ENCODE assay signal across 16 cellular contexts in genomic region chr7:25553580-25554274, GRCh38.
"Had no signal": no experiment of that assay in that cellular context is flagged by ENCODE, and none has a peak within 500 bp of the region (broad histone marks: within the 10 kb centered on the region; RNA-seq: fewer than 3 reads in every experiment).

No MANE protein-coding gene starts in this region.

- H3K27ac Mint-ChIP-seq: activated CD4-positive, alpha-beta T cell treated with anti-CD3 and anti-CD28 coated beads for 36 hours; activated naive CD4-positive, alpha-beta T cell treated with anti-CD3 and anti-CD28 coated beads, Interleukin-2, amount 50 U/mL, for 24 hours; effector memory CD8-positive, alpha-beta T cell; naive B cell had no signal

- ATAC-seq: activated CD4-positive, alpha-beta T cell treated with anti-CD3 and anti-CD28 coated beads for 36 hours; effector memory CD8-positive, alpha-beta T cell; mucosa of descending colon had no signal

- H3K27me3 ChIP-seq: neutrophil, pancreas, spleen, tibial nerve had no signal

- H3K4me3 ChIP-seq: left ventricle myocardium inferior, mucosa of descending colon, pancreas, spleen, tibial nerve had no signal

- H3K36me3 ChIP-seq: left ventricle myocardium inferior, neutrophil, pancreas, spleen, tibial nerve had no signal

- H3K9me3 Mint-ChIP-seq: activated naive CD4-positive, alpha-beta T cell treated with anti-CD3 and anti-CD28 coated beads, Interleukin-2, amount 50 U/mL, for 24 hours; effector memory CD8-positive, alpha-beta T cell had no signal

- H3K4me3 Mint-ChIP-seq: activated CD4-positive, alpha-beta T cell treated with anti-CD3 and anti-CD28 coated beads for 36 hours; activated naive CD4-positive, alpha-beta T cell treated with anti-CD3 and anti-CD28 coated beads, Interleukin-2, amount 50 U/mL, for 24 hours; effector memory CD8-positive, alpha-beta T cell; naive B cell had no signal

- H3K4me1 ChIP-seq: left ventricle myocardium inferior, pancreas, spleen had no signal

- DNase-seq: activated CD4-positive, alpha-beta T cell treated with anti-CD3 and anti-CD28 coated beads for 36 hours; activated CD4-positive, alpha-beta T cell treated with anti-CD3 and anti-CD28 coated beads, Interleukin-2, amount 50 U/mL, for 48 hours; activated gamma-delta T cell; dermis blood vessel endothelial cell; effector memory CD8-positive, alpha-beta T cell; foreskin fibroblast; left ventricle myocardium inferior; mucosa of descending colon; naive B cell; pancreas; spleen; stimulated activated naive CD4-positive, alpha-beta T cell treated with Interleukin-2 at 50 U/mL for 16 hours; SW 1271 had no signal

- H3K36me3 Mint-ChIP-seq: activated naive CD4-positive, alpha-beta T cell treated with anti-CD3 and anti-CD28 coated beads, Interleukin-2, amount 50 U/mL, for 24 hours; naive B cell had no signal

- H3K9me3 ChIP-seq: mucosa of descending colon, neutrophil, pancreas, spleen, tibial nerve had no signal

- H3K27ac ChIP-seq: left ventricle myocardium inferior, neutrophil, pancreas, spleen had no signal
